ENCODE assay signal across 8 cellular contexts in genomic region chr9:36036780-36037579, GRCh38. TPM values are rescaled to one million over a fixed set of nuclear protein-coding genes. Genes with fewer than 3 reads are reported as not detected.
DNase-seq lines count a peak whose midpoint lies in the region; ATAC-seq lines count a peak whose summit lies in the region.

A gene with protein sequence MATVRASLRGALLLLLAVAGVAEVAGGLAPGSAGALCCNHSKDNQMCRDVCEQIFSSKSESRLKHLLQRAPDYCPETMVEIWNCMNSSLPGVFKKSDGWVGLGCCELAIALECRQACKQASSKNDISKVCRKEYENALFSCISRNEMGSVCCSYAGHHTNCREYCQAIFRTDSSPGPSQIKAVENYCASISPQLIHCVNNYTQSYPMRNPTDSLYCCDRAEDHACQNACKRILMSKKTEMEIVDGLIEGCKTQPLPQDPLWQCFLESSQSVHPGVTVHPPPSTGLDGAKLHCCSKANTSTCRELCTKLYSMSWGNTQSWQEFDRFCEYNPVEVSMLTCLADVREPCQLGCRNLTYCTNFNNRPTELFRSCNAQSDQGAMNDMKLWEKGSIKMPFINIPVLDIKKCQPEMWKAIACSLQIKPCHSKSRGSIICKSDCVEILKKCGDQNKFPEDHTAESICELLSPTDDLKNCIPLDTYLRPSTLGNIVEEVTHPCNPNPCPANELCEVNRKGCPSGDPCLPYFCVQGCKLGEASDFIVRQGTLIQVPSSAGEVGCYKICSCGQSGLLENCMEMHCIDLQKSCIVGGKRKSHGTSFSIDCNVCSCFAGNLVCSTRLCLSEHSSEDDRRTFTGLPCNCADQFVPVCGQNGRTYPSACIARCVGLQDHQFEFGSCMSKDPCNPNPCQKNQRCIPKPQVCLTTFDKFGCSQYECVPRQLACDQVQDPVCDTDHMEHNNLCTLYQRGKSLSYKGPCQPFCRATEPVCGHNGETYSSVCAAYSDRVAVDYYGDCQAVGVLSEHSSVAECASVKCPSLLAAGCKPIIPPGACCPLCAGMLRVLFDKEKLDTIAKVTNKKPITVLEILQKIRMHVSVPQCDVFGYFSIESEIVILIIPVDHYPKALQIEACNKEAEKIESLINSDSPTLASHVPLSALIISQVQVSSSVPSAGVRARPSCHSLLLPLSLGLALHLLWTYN (plus strand): TSS chr9:36036913. CDS start chr9:36036999, 86 bp downstream.

- H3K9me3 ChIP-seq in BLaER1: no peaks in the 10 kb centered on the region
- no peaks in the 10 kb centered on the region for H3K9me3 ChIP-seq in mononuclear cell (ENCODE audit: low read depth, low read length)

- H3K4me1 ChIP-seq in BLaER1: peaks cover 54% of the 10 kb centered on the region
- H3K4me1 ChIP-seq in mononuclear cell (ENCODE audit: insufficient read depth, low read length): peaks cover 23% of the 10 kb centered on the region

- H3K27ac ChIP-seq in BLaER1: peak within 1 kb of the TSS; percentile 85
- H3K27ac ChIP-seq in epithelial cell of prostate: no peak within 1 kb of the TSS

- DNase-seq in NOMO-1 (lab: John Stamatoyannopoulos, UW; ENCODE audit: unreplicated experiment in 2 of 2) (peak; percentile 85 to 93), activated T-cell treated with anti-CD3 and anti-CD28 coated beads for 4 hours (peak; percentile 85), epithelial cell of prostate (ENCODE audit: low read depth, low spot score) (peak; percentile 16)
- DNase-seq in stimulated activated CD8-positive, alpha-beta memory T cell treated with anti-CD3 and anti-CD28 coated beads, Interleukin-2, amount 100 ng/mL, for 1 hour (ENCODE audit: low read depth in 2 of 2): peak; percentile 72 to 80

- H3K4me3 ChIP-seq in BLaER1: peak within 1 kb of the TSS; percentile 86
- peak within 1 kb of the TSS; percentile 74 for H3K4me3 ChIP-seq in mononuclear cell (ENCODE audit: low read length)

- H3K27me3 ChIP-seq in BLaER1 (no peaks in the 10 kb centered on the region), mononuclear cell (ENCODE audit: insufficient read depth, low read length) (no peaks in the 10 kb centered on the region)

- ATAC-seq in GM19328 (IDR thresholded peaks at IDR 0.05; ENCODE audit: unreplicated experiment) (peak; percentile 77), HG03571 (IDR thresholded peaks at IDR 0.05; ENCODE audit: unreplicated experiment) (peak; percentile 65)

- H4K20me1 ChIP-seq in BLaER1: peaks cover 34% of the 10 kb centered on the region; the same call in 1 of the 2 replicates

- peak within 1 kb of the TSS; percentile 90 for H3K4me2 ChIP-seq in BLaER1

- peak within 1 kb of the TSS; percentile 85 for H3K9ac ChIP-seq in BLaER1

- no peaks in the 10 kb centered on the region for H3K36me3 ChIP-seq in BLaER1

RNA-seq across cellular contexts. Expression of the gene that starts here (rescaled TPM):
- total RNA-seq in mononuclear cell: 9.2 TPM

Comparison
In these comparisons a context has a peak if more than half of its experiments do, and no peak if none do; other contexts are left out.
1. DNase-seq: peak in every context shown above with its lines; median percentile 89 in NOMO-1; 85 in activated T-cell treated with anti-CD3 and anti-CD28 coated beads for 4 hours; 76 in stimulated activated CD8-positive, alpha-beta memory T cell treated with anti-CD3 and anti-CD28 coated beads, Interleukin-2, amount 100 ng/mL, for 1 hour; 16 in epithelial cell of prostate.